Comparison of ENCODE assay signal across 22 cellular contexts in genomic region chr2:2332381-2332780, GRCh38. TPM values are rescaled to one million over a fixed set of nuclear protein-coding genes. Genes with fewer than 3 reads are reported as not detected.
A peak's percentile ranks its signal among the peaks of the same experiment; 100 is the strongest.
DNase-seq lines count a peak whose midpoint lies in the region; ATAC-seq and TF ChIP-seq lines count a peak whose summit lies in the region.
"Had no signal": no experiment of that assay in that cellular context is flagged by ENCODE, and none has a peak within 500 bp of the region (broad histone marks: within the 10 kb centered on the region; RNA-seq: fewer than 3 reads in every experiment).

No MANE protein-coding gene starts in this region.

- H3K4me1 Mint-ChIP-seq in neural crest cell (peaks cover 16% of the 10 kb centered on the region), immature natural killer cell (no peaks in the 10 kb centered on the region)
- H3K4me1 Mint-ChIP-seq: activated CD4-positive, alpha-beta T cell treated with anti-CD3 and anti-CD28 coated beads for 36 hours; activated naive CD8-positive, alpha-beta T cell treated with anti-CD3 and anti-CD28 coated beads for 36 hours; IgD-negative memory B cell; natural killer cell had no signal

- no peak for ATAC-seq in HG02884 (IDR thresholded peaks at IDR 0.05; ENCODE audit: unreplicated experiment)
- ATAC-seq: activated CD4-positive, alpha-beta T cell treated with anti-CD3 and anti-CD28 coated beads for 36 hours; body of pancreas; natural killer cell had no signal

- peak overlapping the region; percentile 33 for H3K4me3 Mint-ChIP-seq in neural crest cell
- H3K4me3 Mint-ChIP-seq in immature natural killer cell, result no peak overlapping the region
- H3K4me3 Mint-ChIP-seq: activated CD4-positive, alpha-beta T cell treated with anti-CD3 and anti-CD28 coated beads for 36 hours; activated naive CD8-positive, alpha-beta T cell treated with anti-CD3 and anti-CD28 coated beads for 36 hours; IgD-negative memory B cell; natural killer cell had no signal

- H3K9me3 Mint-ChIP-seq in neural crest cell, result peaks cover 11% of the 10 kb centered on the region
- peaks cover 0 to 7% (median under 1%) of the 10 kb centered on the region in 6 donors for H3K9me3 Mint-ChIP-seq in immature natural killer cell

- no peak overlapping the region for H3K27ac Mint-ChIP-seq in neural crest cell (ENCODE audit: unreplicated experiment)
- no peak overlapping the region for H3K27ac Mint-ChIP-seq in immature natural killer cell
- H3K27ac Mint-ChIP-seq: activated CD4-positive, alpha-beta T cell treated with anti-CD3 and anti-CD28 coated beads for 36 hours; activated naive CD8-positive, alpha-beta T cell treated with anti-CD3 and anti-CD28 coated beads for 36 hours; IgD-negative memory B cell; natural killer cell had no signal

- H3K27me3 Mint-ChIP-seq in neural crest cell (ENCODE audit: low read depth) (peaks cover 49% of the 10 kb centered on the region), immature natural killer cell (ENCODE audit: low read depth in 3 of 3) (no peaks in the 10 kb centered on the region)
- H3K27me3 Mint-ChIP-seq: activated naive CD8-positive, alpha-beta T cell treated with anti-CD3 and anti-CD28 coated beads for 36 hours; IgD-negative memory B cell had no signal

- peaks cover 3% of the 10 kb centered on the region for H3K36me3 Mint-ChIP-seq in neural crest cell (ENCODE audit: low read depth)
- H3K36me3 Mint-ChIP-seq in immature natural killer cell, result no peaks in the 10 kb centered on the region
- H3K36me3 Mint-ChIP-seq: activated naive CD8-positive, alpha-beta T cell treated with anti-CD3 and anti-CD28 coated beads for 36 hours; IgD-negative memory B cell; natural killer cell had no signal

- peak; percentile 69 for DNase-seq in NCI-H2107 treated with DMSO at 0.1 percent for 48 hours (lab: John Stamatoyannopoulos, UW; ENCODE audit: unreplicated experiment)
- no peak for DNase-seq in NCI-H2107 (lab: John Stamatoyannopoulos, UW)
- peak; percentile 53 for DNase-seq in NCI-H2171 (lab: John Stamatoyannopoulos, UW)
- DNase-seq in caudate nucleus (lab: John Stamatoyannopoulos, UW), result peak in 1 of 61 donors; percentile 37
- DNase-seq in neural crest cell (ENCODE audit: low read depth, low spot score), result no peak
- no peak for DNase-seq in cardiac septum (ENCODE audit: low spot score)
- DNase-seq in immature natural killer cell, result no peak
- DNase-seq: activated CD4-positive, alpha-beta T cell treated with anti-CD3 and anti-CD28 coated beads for 36 hours; activated naive CD8-positive, alpha-beta T cell treated with anti-CD3 and anti-CD28 coated beads for 36 hours; Calu3; foreskin fibroblast; MG63; natural killer cell; NCI-H187 treated with DMSO at 0.1 percent for 48 hours; stimulated activated CD4-positive, alpha-beta T cell treated with anti-CD3 and anti-CD28 coated beads, Interleukin-2, amount 100 ng/mL, for 48 hours had no signal

- TF ChIP-seq CTCF in neural crest cell (conservative IDR thresholded peaks at IDR 0.05), result no peak

- peak overlapping the region; percentile 75 for H3K27ac ChIP-seq in caudate nucleus (ENCODE audit: low read depth, low read length)
- H3K27ac ChIP-seq: body of pancreas, epithelial cell of prostate, skin epidermis had no signal

- intact Hi-C loops in cardiac septum (cut with DNase I), result no loop called here

RNA-seq across cellular contexts. Expression of gene MYT1L, which starts 1.3 kb away (rescaled TPM):
- total RNA-seq in neural crest cell (4.0 and 4.7 TPM in 2 replicates), cardiac septum (not detected)
- polyA plus RNA-seq in immature natural killer cell, result not detected
- total RNA-seq: activated CD4-positive, alpha-beta T cell treated with anti-CD3 and anti-CD28 coated beads for 36 hours; Calu3; H7; natural killer cell had no signal
- polyA plus RNA-seq: BJ, IgD-negative memory B cell had no signal

Comparison
In these comparisons a context has a peak if more than half of its experiments do, and no peak if none do; other contexts are left out.
1. DNase-seq: peak in NCI-H2107 treated with DMSO at 0.1 percent for 48 hours (single experiment) and NCI-H2171 (single experiment); none in NCI-H2107 (single experiment), neural crest cell (single experiment), cardiac septum (single experiment) and immature natural killer cell (0 of 3).